7 cellular contexts compared by ENCODE assay signal in the genomic region with DNA sequence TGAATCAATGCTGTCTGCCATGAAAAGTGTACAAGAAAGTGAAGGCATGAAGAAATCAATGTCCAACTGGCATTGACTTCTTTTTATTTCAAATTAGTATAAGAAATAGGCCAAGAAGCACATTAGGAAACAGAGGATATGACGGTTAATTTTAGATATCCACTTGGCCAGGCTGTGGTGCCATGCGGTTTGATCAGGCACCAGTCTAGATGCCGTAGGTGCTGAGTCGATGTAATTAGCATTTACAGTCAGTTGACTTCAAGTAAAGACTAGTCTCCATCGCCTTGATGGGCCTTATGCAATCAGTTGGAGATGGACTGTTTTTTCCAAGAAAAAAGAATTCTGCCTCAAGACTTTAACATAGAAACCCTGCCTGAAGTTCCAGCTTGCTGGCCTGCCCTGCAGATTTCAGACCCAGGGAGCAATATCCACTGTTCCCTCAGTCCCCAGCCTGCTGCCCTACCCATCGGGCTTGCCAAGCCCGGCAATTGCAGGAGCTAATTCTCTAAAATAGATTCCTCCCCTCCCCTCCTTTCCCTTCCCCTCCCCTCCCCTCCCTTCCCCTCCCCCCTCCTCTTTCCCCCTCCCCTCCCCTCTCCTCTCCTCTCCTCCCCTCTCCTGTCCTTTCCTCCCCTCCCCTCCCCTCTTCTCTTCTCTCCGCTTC.
"Had no signal": no experiment of that assay in that cellular context is flagged by ENCODE, and none has a peak within 500 bp of the region (broad histone marks: within the 10 kb centered on the region; RNA-seq: fewer than 3 reads in every experiment).

No MANE protein-coding gene starts in this region.

- H3K4me3 ChIP-seq: GM23338 had no signal

- FAIRE-seq: H1, H54, HTR-8/SVneo had no signal

- ATAC-seq: GM23338 had no signal

- H3K4me2 ChIP-seq: GM23338 had no signal

- H2AFZ ChIP-seq: GM23338 had no signal

- DNase-seq: H9, HCEC 1CT, KBM-7 had no signal
